28 cellular contexts compared by ENCODE assay signal in the genomic region with DNA sequence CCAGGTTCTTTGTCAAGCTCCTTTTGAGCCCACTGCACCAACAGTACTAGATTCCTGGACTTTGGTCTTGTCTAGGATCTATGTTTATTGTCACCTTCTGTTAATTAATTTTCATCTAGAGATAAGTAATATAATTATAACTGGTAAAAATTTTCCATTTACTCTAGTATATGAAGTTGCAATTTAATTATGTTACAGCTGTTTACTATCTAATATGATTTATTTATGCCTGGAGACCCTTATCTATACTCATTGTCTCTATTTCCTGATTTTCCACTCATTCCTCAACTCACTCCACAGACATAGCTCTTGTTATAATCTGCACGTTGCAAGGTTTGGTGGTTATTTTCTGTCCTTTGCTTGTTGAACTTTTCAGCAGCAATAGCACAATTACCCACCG.
"Had no signal": no experiment of that assay in that cellular context is flagged by ENCODE, and none has a peak within 500 bp of the region (broad histone marks: within the 10 kb centered on the region; RNA-seq: fewer than 3 reads in every experiment).

No MANE protein-coding gene starts in this region.

- H3K4me3 ChIP-seq: stomach, suprapubic skin, testis, thoracic aorta, thyroid gland, tibial artery, tibial nerve, transverse colon, upper lobe of left lung, upper lobe of right lung, uterus, vagina had no signal

- H3K36me3 ChIP-seq: stomach, suprapubic skin, thoracic aorta, thyroid gland, tibial artery, tibial nerve, transverse colon, upper lobe of left lung, upper lobe of right lung, uterus, vagina had no signal

- H3K4me3 Mint-ChIP-seq: stimulated activated effector memory CD8-positive, alpha-beta T cell treated with anti-CD3 and anti-CD28 coated beads, Interleukin-12 subunit alpha, Interleukin-12 subunit beta, amount 100 ng/mL, for 72 hours; stimulated activated memory B cell treated with anti-CD40 and anti-IgM and Interleukin-4, amounts not matched to agents 10 μg/mL and 1 μg/mL and 100 μg/mL, for 72 hours; stimulated activated naive B cell treated with anti-CD40 and anti-IgM and Interleukin-4, amounts not matched to agents 10 μg/mL and 1 μg/mL and 100 μg/mL, for 72 hours; stimulated activated naive CD8-positive, alpha-beta T cell treated with anti-CD3 and anti-CD28 coated beads, Interleukin-15, amount 100 ng/mL, for 72 hours; stimulated activated naive CD8-positive, alpha-beta T cell treated with anti-CD3 and anti-CD28 coated beads, Interleukin-15, Interleukin-2, amounts not matched to agents 100 ng/mL and 50 ng/mL, for 24 hours; type B pancreatic cell had no signal

- H3K27me3 ChIP-seq: stomach, suprapubic skin, testis, thyroid gland, tibial artery, tibial nerve, transverse colon, upper lobe of left lung, upper lobe of right lung, uterus, vagina had no signal

- H3K4me1 Mint-ChIP-seq: stimulated activated effector memory CD8-positive, alpha-beta T cell treated with anti-CD3 and anti-CD28 coated beads, Interleukin-12 subunit alpha, Interleukin-12 subunit beta, amount 100 ng/mL, for 72 hours; stimulated activated memory B cell treated with anti-CD40 and anti-IgM and Interleukin-4, amounts not matched to agents 10 μg/mL and 1 μg/mL and 100 μg/mL, for 72 hours; stimulated activated naive B cell treated with anti-CD40 and anti-IgM and Interleukin-4, amounts not matched to agents 10 μg/mL and 1 μg/mL and 100 μg/mL, for 72 hours; stimulated activated naive CD8-positive, alpha-beta T cell treated with anti-CD3 and anti-CD28 coated beads, Interleukin-15, amount 100 ng/mL, for 72 hours had no signal

- H3K4me1 ChIP-seq: stomach, suprapubic skin, testis, thyroid gland, tibial artery, tibial nerve, transverse colon, upper lobe of left lung, upper lobe of right lung, uterus, vagina had no signal

- ATAC-seq: stimulated activated effector memory CD8-positive, alpha-beta T cell treated with anti-CD3 and anti-CD28 coated beads, Interleukin-12 subunit alpha, Interleukin-12 subunit beta, amount 100 ng/mL, for 72 hours; stimulated activated memory B cell treated with anti-CD40 and anti-IgM and Interleukin-4, amounts not matched to agents 10 μg/mL and 1 μg/mL and 100 μg/mL, for 72 hours; stimulated activated naive B cell treated with anti-CD40 and anti-IgM and Interleukin-4, amounts not matched to agents 10 μg/mL and 1 μg/mL and 100 μg/mL, for 72 hours; stimulated activated naive CD8-positive, alpha-beta T cell treated with anti-CD3 and anti-CD28 coated beads, Interleukin-15, amount 100 ng/mL, for 72 hours; stimulated activated naive CD8-positive, alpha-beta T cell treated with anti-CD3 and anti-CD28 coated beads, Interleukin-15, Interleukin-2, amounts not matched to agents 100 U/mL and 50 U/mL, for 24 hours; upper lobe of right lung had no signal

- H3K27ac Mint-ChIP-seq: stimulated activated effector memory CD8-positive, alpha-beta T cell treated with anti-CD3 and anti-CD28 coated beads, Interleukin-12 subunit alpha, Interleukin-12 subunit beta, amount 100 ng/mL, for 72 hours; stimulated activated memory B cell treated with anti-CD40 and anti-IgM and Interleukin-4, amounts not matched to agents 10 μg/mL and 1 μg/mL and 100 μg/mL, for 72 hours; stimulated activated naive B cell treated with anti-CD40 and anti-IgM and Interleukin-4, amounts not matched to agents 10 μg/mL and 1 μg/mL and 100 μg/mL, for 72 hours; stimulated activated naive CD8-positive, alpha-beta T cell treated with anti-CD3 and anti-CD28 coated beads, Interleukin-15, amount 100 ng/mL, for 72 hours; stimulated activated naive CD8-positive, alpha-beta T cell treated with anti-CD3 and anti-CD28 coated beads, Interleukin-15, Interleukin-2, amounts not matched to agents 100 ng/mL and 50 ng/mL, for 24 hours; type B pancreatic cell had no signal

- H3K9me3 ChIP-seq: suprapubic skin, testis, thoracic aorta, thyroid gland, upper lobe of right lung, uterus, vagina had no signal

- H3K27ac ChIP-seq: stomach, suprapubic skin, testis, thoracic aorta, thyroid gland, tibial artery, tibial nerve, transverse colon, upper lobe of left lung, upper lobe of right lung, uterus, vagina had no signal

- H3K36me3 Mint-ChIP-seq: stimulated activated effector memory CD8-positive, alpha-beta T cell treated with anti-CD3 and anti-CD28 coated beads, Interleukin-12 subunit alpha, Interleukin-12 subunit beta, amount 100 ng/mL, for 72 hours; stimulated activated memory B cell treated with anti-CD40 and anti-IgM and Interleukin-4, amounts not matched to agents 10 μg/mL and 1 μg/mL and 100 μg/mL, for 72 hours; type B pancreatic cell had no signal

- DNase-seq: stimulated activated CD4-positive, alpha-beta T cell treated with anti-CD3 and anti-CD28 coated beads, Interleukin-2, amount 100 ng/mL, for 48 hours; stimulated activated CD4-positive, alpha-beta T cell treated with anti-CD3 and anti-CD28 coated beads, Interleukin-4, amount 100 ng/mL, for 1 hour; stimulated activated CD4-positive, alpha-beta T cell treated with anti-CD3 and anti-CD28 coated beads, Interleukin-4, amount 100 ng/mL, for 24 hours; stimulated activated CD4-positive, alpha-beta T cell treated with anti-CD3 and anti-CD28 coated beads, Interleukin-4, amount 100 ng/mL, for 4 hours; stimulated activated CD8-positive, alpha-beta memory T cell treated with anti-CD3 and anti-CD28 coated beads, Interleukin-4, amount 100 ng/mL, for 48 hours; stimulated activated naive B cell treated with anti-CD40 and anti-IgM and Interleukin-4, amounts not matched to agents 10 μg/mL and 1 μg/mL and 100 μg/mL, for 72 hours; stimulated activated naive CD4-positive, alpha-beta T cell; stimulated activated naive CD4-positive, alpha-beta T cell treated with Interleukin-2 at 50 U/mL for 16 hours; stimulated activated naive CD8-positive, alpha-beta T cell treated with anti-CD3 and anti-CD28 coated beads, Interleukin-15, amount 100 ng/mL, for 72 hours; stimulated activated naive CD8-positive, alpha-beta T cell treated with anti-CD3 and anti-CD28 coated beads, Interleukin-15, Interleukin-2, amounts not matched to agents 100 U/mL and 50 U/mL, for 24 hours; stomach; substantia nigra; testis; thyroid gland; tibial artery; transverse colon; trophoblast cell; upper lobe of left lung; upper lobe of right lung; uterus had no signal

- H3K27me3 Mint-ChIP-seq: stimulated activated naive B cell treated with anti-CD40 and anti-IgM and Interleukin-4, amounts not matched to agents 10 μg/mL and 1 μg/mL and 100 μg/mL, for 72 hours; stimulated activated naive CD8-positive, alpha-beta T cell treated with anti-CD3 and anti-CD28 coated beads, Interleukin-15, amount 100 ng/mL, for 72 hours; type B pancreatic cell had no signal
